ENCODE assay signal across 1 cellular context in genomic region chr19:6270822-6271221, GRCh38.
TF ChIP-seq lines count a peak whose summit lies in the region.

No MANE protein-coding gene starts in this region.

TF ChIP-seq in GM23338, 12 proteins besides CTCF, POLR2A, EP300 and RAD21 (continued from another document):
- TF ChIP-seq ZNF462 (CRISPR knock-in tag; IDR thresholded peaks at IDR 0.05): no peak
- TF ChIP-seq EZH2 (IDR thresholded peaks at IDR 0.05; ENCODE audit: low read depth, unreplicated experiment): no peak
- no peak for TF ChIP-seq POLR2AphosphoS5 (IDR thresholded peaks at IDR 0.05; ENCODE audit: low read depth)
- no peak for TF ChIP-seq ZNF114 (CRISPR knock-in tag; IDR thresholded peaks at IDR 0.05)
- TF ChIP-seq ETS1 (IDR thresholded peaks at IDR 0.05): no peak
- no peak for TF ChIP-seq REST (IDR thresholded peaks at IDR 0.05; ENCODE audit: unreplicated experiment)
- TF ChIP-seq JUNB (IDR thresholded peaks at IDR 0.05; ENCODE audit: unreplicated experiment): no peak
- TF ChIP-seq CREB1 (CRISPR knock-in tag; IDR thresholded peaks at IDR 0.05; ENCODE audit: low read depth): no peak
